In genomic region chr10:83941189-83941588, GRCh38 we compare ENCODE assay signal across 34 cellular contexts.
"Had no signal": no experiment of that assay in that cellular context is flagged by ENCODE, and none has a peak within 500 bp of the region (broad histone marks: within the 10 kb centered on the region; RNA-seq: fewer than 3 reads in every experiment).

No MANE protein-coding gene starts in this region.

- H3K36me3 ChIP-seq: MG63 had no signal

- H3K27ac ChIP-seq: KMS-11 had no signal

- H3K9me3 ChIP-seq: MG63 had no signal

- H3K9ac ChIP-seq: KMS-11 had no signal

- H3K4me3 ChIP-seq: MG63 had no signal

- DNase-seq: Karpas-422, Kasumi-1, MG63, MM.1S, MV-4-11, NCI-H1048, NCI-H1092, NCI-H1092 treated with DMSO at 0.1 percent for 48 hours, NCI-H1105, NCI-H1105 treated with DMSO at 0.1 percent for 48 hours, NCI-H1417, NCI-H1417 treated with DMSO at 0.1 percent for 48 hours, NCI-H1436, NCI-H1436 treated with DMSO at 0.1 percent for 48 hours, NCI-H146, NCI-H1694, NCI-H1694 treated with DMSO at 0.1 percent for 48 hours, NCI-H187, NCI-H187 treated with DMSO at 0.1 percent for 48 hours, NCI-H1930, NCI-H2029, NCI-H2029 treated with DMSO at 0.1 percent for 48 hours, NCI-H2081, NCI-H2081 treated with DMSO at 0.1 percent for 48 hours, NCI-H2107, NCI-H2171, NCI-H2171 treated with DMSO at 0.1 percent for 48 hours, NCI-H2227 treated with DMSO at 0.1 percent for 48 hours, NCI-H226, NCI-H345, NCI-H446, NCI-H446 treated with DMSO at 0.1 percent for 48 hours, NCI-H510A had no signal

- H3K27me3 ChIP-seq: MG63 had no signal

- H3K4me2 ChIP-seq: KMS-11 had no signal
